Comparison of ENCODE assay signal across 8 cellular contexts in the genomic region with DNA sequence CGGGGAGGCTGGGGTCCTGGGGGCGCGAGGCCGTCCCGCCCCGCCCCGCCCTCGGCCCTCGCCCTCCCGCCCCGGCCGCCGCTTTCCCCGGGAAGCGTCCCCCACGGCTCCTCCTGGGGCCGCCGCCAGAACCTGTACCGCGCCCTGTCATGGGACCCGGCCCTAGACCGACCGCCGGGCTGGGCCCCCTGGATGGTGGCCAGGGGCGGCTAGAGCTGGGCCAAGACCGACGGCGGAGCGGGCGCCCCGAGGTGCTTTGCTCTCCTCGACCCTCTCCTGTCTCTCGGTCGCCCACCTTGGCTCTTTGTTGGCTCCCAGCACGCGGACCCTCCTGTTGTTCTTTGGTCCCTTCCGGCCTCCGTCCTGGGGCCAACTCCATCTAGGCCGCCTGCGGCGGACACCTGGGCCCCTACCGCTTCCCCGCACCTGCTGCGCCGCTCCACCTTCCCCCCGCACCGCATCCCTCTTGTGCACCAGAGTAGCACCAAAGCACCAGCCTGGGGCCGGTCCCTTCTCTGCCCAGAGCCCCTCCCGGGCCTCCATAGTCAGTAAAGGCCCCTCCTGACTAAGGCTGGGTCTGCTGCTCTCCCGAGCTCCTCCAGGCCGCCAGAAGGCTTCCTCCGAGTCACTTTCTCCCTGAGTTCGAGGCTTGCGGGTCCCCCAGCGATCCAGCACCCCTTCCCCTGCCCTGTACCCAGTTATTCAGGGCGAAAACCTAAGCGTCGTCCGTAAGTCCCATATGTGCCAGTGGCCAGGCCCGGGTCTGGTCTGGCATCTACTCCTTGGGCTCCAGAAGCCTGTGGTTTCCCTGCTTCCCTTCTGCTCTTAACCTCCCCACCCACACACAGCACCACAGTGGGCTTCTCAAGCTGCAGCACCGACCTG. TPM values are rescaled to one million over a fixed set of nuclear protein-coding genes. Genes with fewer than 3 reads are reported as not detected.
DNase-seq lines count a peak whose midpoint lies in the region; ATAC-seq and TF ChIP-seq lines count a peak whose summit lies in the region.

No MANE protein-coding gene starts in this region.

- H3K9me3 ChIP-seq in adipocyte (ENCODE audit: control insufficient read depth, low read length): no peaks in the 10 kb centered on the region
- no peaks in the 10 kb centered on the region for H3K9me3 ChIP-seq in lower lobe of right lung

- peaks cover 15% of the 10 kb centered on the region for H3K36me3 ChIP-seq in adipocyte (ENCODE audit: control insufficient read depth, insufficient read depth, low read length, severe bottlenecking)
- H3K36me3 ChIP-seq in lower lobe of right lung: peaks cover 20% of the 10 kb centered on the region

- H3K27me3 ChIP-seq in adipocyte (replicated peaks; ENCODE audit: control insufficient read depth, insufficient read depth, low read length) (no peaks in the 10 kb centered on the region), lower lobe of right lung (ENCODE audit: low read depth) (no peaks in the 10 kb centered on the region)

- peak overlapping the region; percentile 95 for H3K27ac ChIP-seq in lower lobe of right lung

- intact Hi-C loops in lower lobe of right lung (cut with DNase I): no loop called here

- peak overlapping the region; percentile 62 for H3K9ac ChIP-seq in adipocyte (ENCODE audit: low read length)

- no peak for TF ChIP-seq CTCF in lower lobe of right lung (IDR thresholded peaks at IDR 0.05)

- DNase-seq in EH (ENCODE audit: low read depth) (peak; percentile 15), adipocyte (ENCODE audit: low read depth) (no peak), lower lobe of right lung (peak; percentile 51), NCI-H1105 (lab: John Stamatoyannopoulos, UW) (no peak), NCI-H2107 (lab: John Stamatoyannopoulos, UW) (no peak), HT-29 (ENCODE audit: low spot score) (no peak)

- peak; percentile 1 for ATAC-seq in HG03064 (IDR thresholded peaks at IDR 0.05; ENCODE audit: low read depth, unreplicated experiment)
- ATAC-seq in lower lobe of right lung: no peak
- ATAC-seq in HG02973 (IDR thresholded peaks at IDR 0.05; ENCODE audit: unreplicated experiment): no peak

- H3K4me1 ChIP-seq in adipocyte (ENCODE audit: control insufficient read depth, insufficient read depth, low read length): peaks cover 22% of the 10 kb centered on the region
- H3K4me1 ChIP-seq in lower lobe of right lung: peaks cover 52% of the 10 kb centered on the region

- peak overlapping the region; percentile 69 for H3K4me3 ChIP-seq in adipocyte (ENCODE audit: low read length)
- H3K4me3 ChIP-seq in lower lobe of right lung: peak overlapping the region; percentile 80

RNA-seq across cellular contexts. Expression of gene TACC3, which starts 0.6 kb away (rescaled TPM):
- total RNA-seq in lower lobe of right lung: 19.3 TPM
- total RNA-seq in HT-29 (2014; rRNA removed; shearing (Covaris generic)): 64.6 and 71.2 TPM in 2 replicates

RNA-seq across cellular contexts. Expression of gene TMEM129, which starts 0.8 kb away (rescaled TPM):
- 30.9 TPM for total RNA-seq in lower lobe of right lung
- total RNA-seq in HT-29 (2014; rRNA removed; shearing (Covaris generic)): 94.2 and 111 TPM in 2 replicates

RNA-seq across cellular contexts. Expression of gene SLBP, which starts 9.8 kb away (rescaled TPM):
- 31.6 TPM for total RNA-seq in lower lobe of right lung
- total RNA-seq in HT-29 (2014; rRNA removed; shearing (Covaris generic)): 147 and 183 TPM in 2 replicates

RNA-seq across cellular contexts. Expression of gene FAM53A, which starts 37.8 kb away (rescaled TPM):
- 1.7 TPM for total RNA-seq in lower lobe of right lung
- total RNA-seq in HT-29 (2014; rRNA removed; shearing (Covaris generic)): 2.4 and 2.6 TPM in 2 replicates

Comparison
In these comparisons a context has a peak if more than half of its experiments do, and no peak if none do; other contexts are left out.
1. DNase-seq: peak in EH (single experiment) and lower lobe of right lung (single experiment); none in adipocyte (single experiment), NCI-H1105 (single experiment), NCI-H2107 (single experiment) and HT-29 (single experiment).